Comparison of ENCODE assay signal across 16 cellular contexts in genomic region chr12:95339086-95339788, GRCh38.
A peak's percentile ranks its signal among the peaks of the same experiment; 100 is the strongest.
DNase-seq lines count a peak whose midpoint lies in the region; ATAC-seq and TF ChIP-seq lines count a peak whose summit lies in the region.
"Had no signal": no experiment of that assay in that cellular context is flagged by ENCODE, and none has a peak within 500 bp of the region (broad histone marks: within the 10 kb centered on the region; RNA-seq: fewer than 3 reads in every experiment).

No MANE protein-coding gene starts in this region.

- no peak for TF ChIP-seq RAD21 in HCT116 (IDR thresholded peaks at IDR 0.05; ENCODE audit: low read depth)

- H3K9me3 Mint-ChIP-seq in Caco-2 (ENCODE audit: unreplicated experiment) (peaks cover 20% of the 10 kb centered on the region), mesothelial cell of epicardium (peaks cover 5% of the 10 kb centered on the region)

- DNase-seq in Caco-2 (no peak), HCT116 (ENCODE audit: low read depth, low spot score) (no peak), PC-3 (peak; percentile 80), fibroblast of mammary gland (ENCODE audit: low read depth) (peak; percentile 37), mesothelial cell of epicardium (ENCODE audit: low spot score in 2 of 2, unreplicated experiment in 2 of 2) (no peak), HAP-1 (ENCODE audit: low spot score in 2 of 2) (no peak)
- DNase-seq: DMS153, Kasumi-1, NCI-H1417 treated with DMSO at 0.1 percent for 48 hours, NCI-H2029, NCI-H2171 treated with DMSO at 0.1 percent for 48 hours, NCI-H748 treated with DMSO at 0.1 percent for 48 hours had no signal

- no peak for TF ChIP-seq POLR2A in HCT116 (IDR thresholded peaks at IDR 0.05; ENCODE audit: borderline replicate concordance, extremely low read depth, insufficient read depth, insufficient read length)

- H3K9ac ChIP-seq in HCT116 (ENCODE audit: low read length): no peak overlapping the region
- H3K9ac ChIP-seq in PC-3 (ENCODE audit: low read length): no peak overlapping the region

- no peak overlapping the region for H3K4me3 ChIP-seq in Caco-2 (ENCODE audit: low read depth, low read length)
- H3K4me3 ChIP-seq in HCT116 (replicated peaks in 1 of 2; ENCODE audit: low read depth in 1 of 2, low read length in 2 of 2): no peak overlapping the region
- no peak overlapping the region for H3K4me3 ChIP-seq in PC-3 (ENCODE audit: low read length)
- H3K4me3 ChIP-seq in fibroblast of mammary gland (ENCODE audit: control insufficient read depth, low read depth, low read length): no peak overlapping the region
- no peak overlapping the region for H3K4me3 ChIP-seq in HAP-1
- H3K4me3 ChIP-seq: PC-9 had no signal

- TF ChIP-seq CTCF in Caco-2 (IDR thresholded peaks at IDR 0.05; ENCODE audit: insufficient read depth in 1 of 2, low read depth in 1 of 2, low read length in 1 of 2, severe bottlenecking in 1 of 2, unreplicated experiment in 1 of 2) (no peak), HCT116 (IDR thresholded peaks at IDR 0.05 in 2 of 3, conservative IDR thresholded peaks at IDR 0.05 in 1 of 3; ENCODE audit: borderline replicate concordance in 1 of 3, insufficient read depth in 1 of 3, low read depth in 2 of 3, low read length in 2 of 3) (no peak), PC-3 (conservative IDR thresholded peaks at IDR 0.05; ENCODE audit: low read depth, low read length) (no peak), fibroblast of mammary gland (conservative IDR thresholded peaks at IDR 0.05; ENCODE audit: control insufficient read depth, insufficient read depth, low read depth, low read length) (no peak), mesothelial cell of epicardium (IDR thresholded peaks at IDR 0.05; ENCODE audit: unreplicated experiment) (no peak)

- peak overlapping the region; percentile 63 for H3K4me2 ChIP-seq in HCT116 (ENCODE audit: low read length)
- H3K4me2 ChIP-seq in PC-3 (ENCODE audit: low read length): no peak overlapping the region
- H3K4me2 ChIP-seq: PC-9 had no signal

- POLR2A ChIA-PET in Caco-2 (lab: Charles Lee) (interaction anchor here (0.5 to 1.4 kb wide), 2 partner anchors 21 to 135 kb away, joined by 3 read pairs; partner anchors contain the start of gene METAP2), HCT116 (lab: Charles Lee) (interaction anchor here (1.6 kb wide), 1 partner anchor 135 kb away, joined by 3 read pairs; the partner anchor contains the start of gene METAP2), PC-3 (lab: Charles Lee; ENCODE audit: unreplicated experiment) (no interaction called here)

- CTCF ChIA-PET in Caco-2 (lab: Charles Lee): interaction anchor here (1.4 to 1.6 kb wide), 2 partner anchors 195 to 236 kb away, joined by 5 to 10 read pairs; no protein-coding TSS in a partner anchor
- CTCF ChIA-PET in HCT116 (lab: Charles Lee): interaction anchor here (0.7 to 4.4 kb wide), 4 partner anchors 195 to 464 kb away, joined by 3 to 16 read pairs (median 7); no protein-coding TSS in a partner anchor
- CTCF ChIA-PET in PC-3 (lab: Charles Lee): interaction anchor here (0.6 to 2.4 kb wide), 2 partner anchors 195 to 215 kb away, joined by 4 to 12 read pairs; no protein-coding TSS in a partner anchor

- H3K36me3 ChIP-seq in Caco-2 (ENCODE audit: control insufficient read depth, insufficient read depth, low read length) (no peaks in the 10 kb centered on the region), HCT116 (ENCODE audit: control insufficient read depth in 1 of 2, insufficient read depth in 2 of 2, low read length in 2 of 2) (no peaks in the 10 kb centered on the region), PC-3 (ENCODE audit: low read depth, low read length) (no peaks in the 10 kb centered on the region), HAP-1 (replicated peaks) (no peaks in the 10 kb centered on the region)

- H3K27ac ChIP-seq in HCT116 (ENCODE audit: low read depth, low read length) (no peak overlapping the region), PC-3 (ENCODE audit: low read length) (peak overlapping the region; percentile 7; the same call in 1 of the 2 replicates)
- H3K27ac ChIP-seq: C4-2B, PC-9 had no signal

- intact Hi-C loops in Caco-2 (cut with micrococcal nuclease; ENCODE audit: unreplicated experiment) (no loop called here), HCT116 (cut with micrococcal nuclease) (loop anchor here (5.0 kb wide), 2 partner anchors 193 to 462 kb away; no protein-coding TSS in a partner anchor), PC-3 (cut with micrococcal nuclease) (loop anchor here (5.0 to 10.0 kb wide), 2 partner anchors 133 to 1204 kb away; partner anchors contain the start of gene METAP2)

- H3K4me1 Mint-ChIP-seq in Caco-2 (ENCODE audit: low read depth, unreplicated experiment) (peaks cover 39% of the 10 kb centered on the region), mesothelial cell of epicardium (peaks cover 26% of the 10 kb centered on the region)

- H4K20me1 ChIP-seq in HCT116 (ENCODE audit: insufficient read depth) (no peaks in the 10 kb centered on the region), PC-3 (ENCODE audit: low read length) (no peaks in the 10 kb centered on the region)

- H3K9me2 ChIP-seq in HCT116 (ENCODE audit: insufficient read depth) (no peaks in the 10 kb centered on the region), PC-3 (replicated peaks; ENCODE audit: low read length) (no peaks in the 10 kb centered on the region)

- H2AFZ ChIP-seq in HCT116 (ENCODE audit: low read depth, low read length, poor library complexity, severe bottlenecking) (no peak overlapping the region), PC-3 (ENCODE audit: low read length) (no peak overlapping the region)
- H2AFZ ChIP-seq: PC-9 had no signal

- H3K36me3 Mint-ChIP-seq in Caco-2 (ENCODE audit: insufficient read depth, unreplicated experiment) (peaks cover 4% of the 10 kb centered on the region), mesothelial cell of epicardium (no peaks in the 10 kb centered on the region)

- RAD21 ChIA-PET in HCT116 (lab: Charles Lee; ENCODE audit: low non-redundant PET in 1 of 2, low total read pairs in 2 of 2, uncharacterized antibody in 2 of 2, unreplicated experiment in 2 of 2): interaction anchor here in 1 of 2 experiments (1.2 kb wide), 1 partner anchor 195 kb away, joined by 4 read pairs; no protein-coding TSS in a partner anchor

- H3K27me3 ChIP-seq in Caco-2 (replicated peaks; ENCODE audit: control insufficient read depth, insufficient read depth, low read length): no peaks in the 10 kb centered on the region
- H3K27me3 ChIP-seq in HCT116 (ENCODE audit: insufficient read depth, low read length): no peaks in the 10 kb centered on the region
- no peaks in the 10 kb centered on the region for H3K27me3 ChIP-seq in PC-3 (ENCODE audit: low read length)
- no peaks in the 10 kb centered on the region for H3K27me3 ChIP-seq in HAP-1 (ENCODE audit: low read depth)

- in situ Hi-C loops in HAP-1 (cut with MboI; ENCODE audit: low sequenced_read_pairs): no loop called here

- ATAC-seq in HCT116: no peak
- peak; percentile 46 for ATAC-seq in PC-3
- ATAC-seq in HG03442 (IDR thresholded peaks at IDR 0.05; ENCODE audit: unreplicated experiment): no peak
- no peak for ATAC-seq in HG02885 (IDR thresholded peaks at IDR 0.05; ENCODE audit: poor library complexity, unreplicated experiment)

- no TSS peak for BruUV-seq in Caco-2 (replicated peaks; lab: Mats Ljungman, UMichigan)
- BruUV-seq in HCT116 (replicated peaks; lab: Mats Ljungman, UMichigan): no TSS peak
- BruUV-seq in PC-3 (replicated peaks; lab: Mats Ljungman, UMichigan): no TSS peak

- no peaks in the 10 kb centered on the region for H3F3A ChIP-seq in PC-3 (ENCODE audit: low read length, unreplicated experiment)

- no peaks in the 10 kb centered on the region for H3K79me2 ChIP-seq in HCT116 (ENCODE audit: insufficient read depth, low read length)
- no peaks in the 10 kb centered on the region for H3K79me2 ChIP-seq in PC-3 (ENCODE audit: low read length)

- H3K27me3 Mint-ChIP-seq in Caco-2 (ENCODE audit: insufficient read depth, unreplicated experiment): no peaks in the 10 kb centered on the region
- H3K27me3 Mint-ChIP-seq in mesothelial cell of epicardium (ENCODE audit: low read depth): no peaks in the 10 kb centered on the region

- H3K4me1 ChIP-seq in Caco-2 (peaks cover 58% of the 10 kb centered on the region), HCT116 (ENCODE audit: control insufficient read depth in 1 of 2, insufficient read depth in 2 of 2, low read length in 2 of 2) (peaks cover 11 to 59% of the 10 kb centered on the region in 2 experiments), PC-3 (ENCODE audit: insufficient read depth, low read length) (peaks cover 37% of the 10 kb centered on the region), HAP-1 (peaks cover 6% of the 10 kb centered on the region)

- H3K27ac Mint-ChIP-seq in Caco-2 (ENCODE audit: unreplicated experiment) (peak overlapping the region; percentile 21), mesothelial cell of epicardium (no peak overlapping the region)

- H3K4me3 Mint-ChIP-seq in Caco-2 (ENCODE audit: unreplicated experiment): no peak overlapping the region
- H3K4me3 Mint-ChIP-seq in mesothelial cell of epicardium: no peak overlapping the region

- H3K9me3 ChIP-seq in Caco-2: peaks cover 5% of the 10 kb centered on the region
- H3K9me3 ChIP-seq in HCT116 (ENCODE audit: control insufficient read depth in 1 of 2, insufficient read depth in 1 of 2, low read depth in 1 of 2, low read length in 2 of 2): no peaks in the 10 kb centered on the region
- no peaks in the 10 kb centered on the region for H3K9me3 ChIP-seq in PC-3 (ENCODE audit: low read length)
- H3K9me3 ChIP-seq in HAP-1: no peaks in the 10 kb centered on the region

TF ChIP-seq in HCT116, 20 proteins besides CTCF, POLR2A, EP300 and RAD21 (continues in another document):
- no peak for TF ChIP-seq SP1 (IDR thresholded peaks at IDR 0.05; ENCODE audit: low read depth)
- TF ChIP-seq YY1 (IDR thresholded peaks at IDR 0.05; ENCODE audit: extremely low read depth, insufficient replicate concordance, low read depth, low read length): no peak
- no peak for TF ChIP-seq CEBPB (IDR thresholded peaks at IDR 0.05; ENCODE audit: low read depth)
- no peak for TF ChIP-seq JUND (IDR thresholded peaks at IDR 0.05)
- TF ChIP-seq ZBTB33 (IDR thresholded peaks at IDR 0.05; ENCODE audit: extremely low read depth, insufficient replicate concordance, low read length): no peak
- TF ChIP-seq EZH2 (IDR thresholded peaks at IDR 0.05): no peak
- no peak for TF ChIP-seq ZFX (IDR thresholded peaks at IDR 0.05)

Comparison
In these comparisons a context has a peak if more than half of its experiments do, and no peak if none do; other contexts are left out.
1. DNase-seq: peak in PC-3 (single experiment) and fibroblast of mammary gland (single experiment); none in Caco-2 (0 of 2), HCT116 (single experiment), mesothelial cell of epicardium (0 of 2) and HAP-1 (0 of 2).